Comparison of ENCODE assay signal across 8 cellular contexts in genomic region chr6:135451617-135452190, GRCh38. TPM values are rescaled to one million over a fixed set of nuclear protein-coding genes. Genes with fewer than 3 reads are reported as not detected.
DNase-seq lines count a peak whose midpoint lies in the region; ATAC-seq, FAIRE-seq and TF ChIP-seq lines count a peak whose summit lies in the region.

No MANE protein-coding gene starts in this region.

- WGBS in ovary, 3 donors: 1 to 10% (median 3%) methylated on average over 2 of the region's 2 CpGs

- no peak for TF ChIP-seq EP300 in ovary (IDR thresholded peaks at IDR 0.05)

- H3K9me3 ChIP-seq in Peyer's patch (no peaks in the 10 kb centered on the region), endothelial cell of umbilical vein (replicated peaks; ENCODE audit: control insufficient read depth, insufficient read depth, low read length) (no peaks in the 10 kb centered on the region), ovary (no peaks in the 10 kb centered on the region)

- FAIRE-seq in endothelial cell of umbilical vein (lab: Jason Lieb, UNC): peak; percentile 63

- H3K27me3 ChIP-seq in Peyer's patch (no peaks in the 10 kb centered on the region), endothelial cell of umbilical vein (ENCODE audit: control insufficient read depth in 2 of 2, insufficient read depth in 2 of 2, low read length in 2 of 2) (no peaks in the 10 kb centered on the region), ovary (peaks cover 2% of the 10 kb centered on the region)

- POLR2A ChIA-PET in endothelial cell of umbilical vein (lab: Charles Lee): no interaction called here

- no peaks in the 10 kb centered on the region for H4K20me1 ChIP-seq in endothelial cell of umbilical vein (replicated peaks; ENCODE audit: control insufficient read depth, extremely low read depth, insufficient read depth, low read length)

- ATAC-seq in HG02610 (IDR thresholded peaks at IDR 0.05; ENCODE audit: unreplicated experiment): no peak
- ATAC-seq in HG02970 (IDR thresholded peaks at IDR 0.05; ENCODE audit: low FRiP score, unreplicated experiment): no peak

- H3K36me3 ChIP-seq in Peyer's patch (no peaks in the 10 kb centered on the region), endothelial cell of umbilical vein (ENCODE audit: control insufficient read depth in 2 of 2, extremely low read depth in 1 of 2, insufficient read depth in 2 of 2, low read length in 2 of 2) (no peaks in the 10 kb centered on the region), ovary (no peaks in the 10 kb centered on the region)

- no peaks in the 10 kb centered on the region for H3K79me2 ChIP-seq in endothelial cell of umbilical vein (ENCODE audit: control insufficient read depth, insufficient read depth, low read length)

- no peak overlapping the region for H3K9ac ChIP-seq in endothelial cell of umbilical vein (replicated peaks; ENCODE audit: extremely low read depth, insufficient read depth, low read length)

- H3K27ac ChIP-seq in Peyer's patch (no peak overlapping the region), endothelial cell of umbilical vein (ENCODE audit: insufficient read depth, low read depth, low read length) (no peak overlapping the region), ovary (no peak overlapping the region)

- H3K4me2 ChIP-seq in endothelial cell of umbilical vein (ENCODE audit: insufficient read depth, low read length): no peak overlapping the region

- TF ChIP-seq CTCF in HFF-Myc (IDR thresholded peaks at IDR 0.05; ENCODE audit: low read depth, low read length, missing control alignments): peak; percentile 38
- peak; percentile 51 to 68 (median 64) for TF ChIP-seq CTCF in Peyer's patch (IDR thresholded peaks at IDR 0.05)
- peak; percentile 35 to 42 for TF ChIP-seq CTCF in endothelial cell of umbilical vein (IDR thresholded peaks at IDR 0.05; ENCODE audit: extremely low read depth in 1 of 2, insufficient read depth in 1 of 2, low read depth in 1 of 2, low read length in 2 of 2)
- TF ChIP-seq CTCF in ovary (IDR thresholded peaks at IDR 0.05): peak in 2 of 3 donors; percentile 16 to 34

- H2AFZ ChIP-seq in endothelial cell of umbilical vein (ENCODE audit: low read depth, low read length): no peak overlapping the region

- CTCF ChIA-PET in endothelial cell of umbilical vein (lab: Charles Lee): interaction anchor here (1.0 to 2.5 kb wide), 5 partner anchors 47 to 866 kb away, joined by 3 to 19 read pairs (median 7); no protein-coding TSS in a partner anchor

- DNase-seq in CD1c-positive myeloid dendritic cell (ENCODE audit: extremely low spot score): peak; percentile 62
- peak; percentile 29 for DNase-seq in HFF-Myc (ENCODE audit: extremely low read depth, low read depth)
- DNase-seq in Peyer's patch: no peak
- peak; percentile 63 for DNase-seq in endothelial cell of umbilical vein (ENCODE audit: low read depth, low spot score)
- no peak for DNase-seq in ovary
- DNase-seq in activated CD8-positive, alpha-beta memory T cell treated with anti-CD3 and anti-CD28 coated beads, Interleukin-2, amount 50 U/mL, for 4 hours: no peak

- intact Hi-C loops in endothelial cell of umbilical vein (cut with micrococcal nuclease): loop anchor here (1.0 to 10.0 kb wide), 6 partner anchors 45 to 866 kb away; partner anchors contain the start of gene AHI1
- intact Hi-C loops in ovary (cut with DNase I): no loop called here

- dilution Hi-C loops in endothelial cell of umbilical vein (cut with MboI; ENCODE audit: extremely low pct_ligation_motif_present, low sequenced_read_pairs): no loop called here

- no peak for TF ChIP-seq POLR2A in Peyer's patch (IDR thresholded peaks at IDR 0.05)
- TF ChIP-seq POLR2A in endothelial cell of umbilical vein (IDR thresholded peaks at IDR 0.05; ENCODE audit: low read depth, low read length): no peak
- TF ChIP-seq POLR2A in ovary (IDR thresholded peaks at IDR 0.05): no peak

- H3K4me3 ChIP-seq in HFF-Myc (replicated peaks; ENCODE audit: low read depth, low read length) (no peak overlapping the region), Peyer's patch (no peak overlapping the region), endothelial cell of umbilical vein (replicated peaks in 1 of 3; ENCODE audit: insufficient read depth in 1 of 3, low read depth in 1 of 3, low read length in 3 of 3) (no peak overlapping the region), ovary (no peak overlapping the region)

- no peaks in the 10 kb centered on the region for H3K9me1 ChIP-seq in endothelial cell of umbilical vein (replicated peaks; ENCODE audit: control insufficient read depth, extremely low read depth, insufficient read depth, low read length)

- H3K4me1 ChIP-seq in Peyer's patch (no peaks in the 10 kb centered on the region), endothelial cell of umbilical vein (ENCODE audit: control insufficient read depth, extremely low read depth, insufficient read depth, low read length) (no peaks in the 10 kb centered on the region), ovary (ENCODE audit: insufficient read depth) (no peaks in the 10 kb centered on the region)

- BruUV-seq in endothelial cell of umbilical vein (replicated peaks; lab: Mats Ljungman, UMichigan): no TSS peak

TF ChIP-seq in endothelial cell of umbilical vein, 7 proteins besides CTCF, POLR2A, EP300 and RAD21:
- TF ChIP-seq POLR2AphosphoS5 (IDR thresholded peaks at IDR 0.05; ENCODE audit: insufficient read depth, low read depth, low read length) (no peak), FOS (IDR thresholded peaks at IDR 0.05; ENCODE audit: borderline replicate concordance, insufficient read depth, low read length) (no peak), MYC (IDR thresholded peaks at IDR 0.05; ENCODE audit: low read depth, low read length) (no peak), MAX (IDR thresholded peaks at IDR 0.05; ENCODE audit: insufficient read depth, insufficient read length) (no peak), GATA2 (IDR thresholded peaks at IDR 0.05; ENCODE audit: insufficient read depth, insufficient read length, low read depth, low read length) (no peak), EZH2 (IDR thresholded peaks at IDR 0.05; ENCODE audit: borderline replicate concordance, low read depth, low read length, severe bottlenecking) (no peak), JUN (IDR thresholded peaks at IDR 0.05; ENCODE audit: borderline replicate concordance, insufficient read depth, insufficient read length, low read depth) (no peak)

RNA-seq across cellular contexts. Expression of gene AHI1, which starts 45.8 kb away (rescaled TPM):
- total RNA-seq in Peyer's patch (100 to 1,000 TPM in 1 of 4 donors, 10 to 100 TPM in 2, 1 to 10 TPM in 1; 4.4 to 141 (median 17.6) TPM), endothelial cell of umbilical vein (19.8 and 20.7 TPM in 2 replicates), ovary (10 to 100 TPM; 25.8 to 56.2 (median 32.9) TPM)
- polyA plus RNA-seq in endothelial cell of umbilical vein (4.2 and 5.1 TPM in 2 replicates), ovary (10 to 100 TPM in 1 of 2 donors, 1 to 10 TPM in 1; 7.1 to 20.8 TPM)
- 3.7 and 5.7 TPM in 2 replicates for polyA plus RNA-seq in endothelial cell of umbilical vein (2011; cell fraction: cytosol; rRNA removed)
- 40.8 and 55.0 TPM in 2 replicates for polyA plus RNA-seq in endothelial cell of umbilical vein (2011; cell fraction: nucleus; rRNA removed)
- 7.5 and 11.3 TPM in 2 replicates for polyA plus RNA-seq in endothelial cell of umbilical vein (2012)
- 14.1 and 17.8 TPM in 2 replicates for polyA minus RNA-seq in endothelial cell of umbilical vein
- polyA minus RNA-seq in endothelial cell of umbilical vein (2011; cell fraction: cytosol; rRNA and poly(A)+ RNA removed): 8.9 TPM
- 62.8 and 96.5 TPM in 2 replicates for polyA minus RNA-seq in endothelial cell of umbilical vein (2011; cell fraction: nucleus; rRNA and poly(A)+ RNA removed)

Comparison
In these comparisons a context has a peak if more than half of its experiments do, and no peak if none do; other contexts are left out.
1. DNase-seq: peak in CD1c-positive myeloid dendritic cell (single experiment), HFF-Myc (single experiment) and endothelial cell of umbilical vein (single experiment); none in Peyer's patch (0 of 3), ovary (0 of 5) and activated CD8-positive, alpha-beta memory T cell treated with anti-CD3 and anti-CD28 coated beads, Interleukin-2, amount 50 U/mL, for 4 hours (single experiment).
2. Peak in every context shown above with its lines, with median percentiles within 50 percentile points of each other: CTCF ChIP-seq.